In the genomic region with DNA sequence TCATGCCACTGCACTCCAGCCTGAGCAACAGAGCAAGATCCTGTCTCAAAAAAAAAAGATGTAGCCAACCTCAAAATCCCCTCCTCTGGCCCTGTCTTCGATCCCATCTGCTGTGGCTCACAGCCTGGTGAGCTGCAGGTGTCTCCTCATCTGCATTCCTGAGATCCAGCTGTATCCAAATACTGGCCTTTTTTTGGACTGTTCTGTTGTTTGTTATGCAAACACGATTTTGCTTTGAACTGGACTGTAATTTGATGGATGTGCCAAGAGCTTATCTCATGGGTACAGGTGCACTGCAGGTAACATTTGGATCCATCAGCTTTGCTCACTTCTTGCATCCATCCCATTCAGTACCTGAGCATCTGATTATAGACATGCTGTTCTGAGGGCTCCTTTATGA, we compare ENCODE assay signal across 24 cellular contexts. TPM values are rescaled to one million over a fixed set of nuclear protein-coding genes. Genes with fewer than 3 reads are reported as not detected.
"Had no signal": no experiment of that assay in that cellular context is flagged by ENCODE, and none has a peak within 500 bp of the region (broad histone marks: within the 10 kb centered on the region; RNA-seq: fewer than 3 reads in every experiment).

No MANE protein-coding gene starts in this region.

- H3K4me3 Mint-ChIP-seq: activated CD4-positive, alpha-beta memory T cell treated with anti-CD3 and anti-CD28 coated beads, Interleukin-2, amount 10 ng/mL, durations not matched to agents 7 days and 5 days; activated naive CD4-positive, alpha-beta T cell treated with anti-CD3 and anti-CD28 coated beads, Interleukin-2, amount 10 ng/mL, durations not matched to agents 7 days and 5 days; activated T-cell treated with anti-CD3 and anti-CD28 coated beads, Interleukin-2, amount 50 U/mL, for 72 hours; naive thymus-derived CD8-positive, alpha-beta T cell; stimulated activated naive B cell treated with anti-CD40 and anti-IgM and Interleukin-4, amounts not matched to agents 10 μg/mL and 1 μg/mL and 100 μg/mL, for 72 hours; type B pancreatic cell had no signal

- H3K27ac ChIP-seq: colonic mucosa, dorsolateral prefrontal cortex, esophagus muscularis mucosa, left ventricle myocardium inferior, vagina had no signal

- H3K27ac Mint-ChIP-seq: activated CD4-positive, alpha-beta memory T cell treated with anti-CD3 and anti-CD28 coated beads, Interleukin-2, amount 10 ng/mL, durations not matched to agents 7 days and 5 days; activated naive CD4-positive, alpha-beta T cell treated with anti-CD3 and anti-CD28 coated beads, Interleukin-2, amount 10 ng/mL, durations not matched to agents 7 days and 5 days; activated T-cell treated with anti-CD3 and anti-CD28 coated beads, Interleukin-2, amount 50 U/mL, for 72 hours; naive thymus-derived CD8-positive, alpha-beta T cell; stimulated activated naive B cell treated with anti-CD40 and anti-IgM and Interleukin-4, amounts not matched to agents 10 μg/mL and 1 μg/mL and 100 μg/mL, for 72 hours; type B pancreatic cell had no signal

- H3K4me1 ChIP-seq: colonic mucosa, esophagus muscularis mucosa, vagina had no signal

- H3K36me3 ChIP-seq: colonic mucosa, esophagus muscularis mucosa, left ventricle myocardium inferior, vagina had no signal

- H3K36me3 Mint-ChIP-seq: activated naive CD4-positive, alpha-beta T cell treated with anti-CD3 and anti-CD28 coated beads, Interleukin-2, amount 10 ng/mL, durations not matched to agents 7 days and 5 days; naive thymus-derived CD8-positive, alpha-beta T cell; stimulated activated naive B cell treated with anti-CD40 and anti-IgM and Interleukin-4, amounts not matched to agents 10 μg/mL and 1 μg/mL and 100 μg/mL, for 72 hours; type B pancreatic cell had no signal

- H3K9me3 Mint-ChIP-seq: activated CD4-positive, alpha-beta memory T cell treated with anti-CD3 and anti-CD28 coated beads, Interleukin-2, amount 10 ng/mL, durations not matched to agents 7 days and 5 days; activated naive CD4-positive, alpha-beta T cell treated with anti-CD3 and anti-CD28 coated beads, Interleukin-2, amount 10 ng/mL, durations not matched to agents 7 days and 5 days; activated T-cell treated with anti-CD3 and anti-CD28 coated beads, Interleukin-2, amount 50 U/mL, for 72 hours; naive thymus-derived CD8-positive, alpha-beta T cell; stimulated activated naive B cell treated with anti-CD40 and anti-IgM and Interleukin-4, amounts not matched to agents 10 μg/mL and 1 μg/mL and 100 μg/mL, for 72 hours; type B pancreatic cell had no signal

- H3K9me3 ChIP-seq: colonic mucosa, esophagus muscularis mucosa, left ventricle myocardium inferior, vagina had no signal

- H3K27me3 ChIP-seq: colonic mucosa, vagina had no signal

- DNase-seq: activated CD4-positive, alpha-beta memory T cell treated with anti-CD3 and anti-CD28 coated beads, Interleukin-2, amount 10 ng/mL, durations not matched to agents 7 days and 5 days; activated CD4-positive, alpha-beta T cell treated with anti-CD3 and anti-CD28 coated beads for 48 hours; activated effector memory CD4-positive, alpha-beta T cell treated with anti-CD3 and anti-CD28 coated beads, Interleukin-2, amount 50 U/mL, for 16 hours; activated naive CD4-positive, alpha-beta T cell treated with anti-CD3 and anti-CD28 coated beads, Interleukin-2, amount 10 ng/mL, durations not matched to agents 7 days and 5 days; activated T-cell treated with anti-CD3 and anti-CD28 coated beads, Interleukin-2, amount 50 U/mL, for 72 hours; amygdala; colonic mucosa; dorsolateral prefrontal cortex; glutamatergic neuron; hippocampal formation; kidney glomerular epithelial cell; left ventricle myocardium inferior; naive thymus-derived CD8-positive, alpha-beta T cell; retina; stimulated activated CD4-positive, alpha-beta T cell treated with anti-CD3 and anti-CD28 coated beads, Interleukin-2, amount 100 ng/mL, for 48 hours; stimulated activated CD8-positive, alpha-beta memory T cell treated with anti-CD3 and anti-CD28 coated beads, Interleukin-4, amount 100 ng/mL, for 48 hours; stimulated activated naive B cell treated with anti-CD40 and anti-IgM and Interleukin-4, amounts not matched to agents 10 μg/mL and 1 μg/mL and 100 μg/mL, for 72 hours had no signal

- H3K4me3 ChIP-seq: colonic mucosa, dorsolateral prefrontal cortex, esophagus muscularis mucosa, left ventricle myocardium inferior, vagina had no signal

- H3K4me1 Mint-ChIP-seq: activated CD4-positive, alpha-beta memory T cell treated with anti-CD3 and anti-CD28 coated beads, Interleukin-2, amount 10 ng/mL, durations not matched to agents 7 days and 5 days; activated naive CD4-positive, alpha-beta T cell treated with anti-CD3 and anti-CD28 coated beads, Interleukin-2, amount 10 ng/mL, durations not matched to agents 7 days and 5 days; stimulated activated naive B cell treated with anti-CD40 and anti-IgM and Interleukin-4, amounts not matched to agents 10 μg/mL and 1 μg/mL and 100 μg/mL, for 72 hours had no signal

RNA-seq across cellular contexts. Expression of a gene that starts 14.1 kb away (rescaled TPM):
- total RNA-seq: activated CD4-positive, alpha-beta memory T cell treated with anti-CD3 and anti-CD28 coated beads, Interleukin-2, amount 10 ng/mL, durations not matched to agents 7 days and 5 days; activated T-cell treated with anti-CD3 and anti-CD28 coated beads, Interleukin-2, amount 50 U/mL, for 72 hours; bronchial epithelial cell; lung microvascular endothelial cell; naive thymus-derived CD8-positive, alpha-beta T cell; vagina had no signal

RNA-seq across cellular contexts. Expression of a gene that starts 50.7 kb away (rescaled TPM):
- total RNA-seq: activated CD4-positive, alpha-beta memory T cell treated with anti-CD3 and anti-CD28 coated beads, Interleukin-2, amount 10 ng/mL, durations not matched to agents 7 days and 5 days; activated T-cell treated with anti-CD3 and anti-CD28 coated beads, Interleukin-2, amount 50 U/mL, for 72 hours; frontal cortex; naive thymus-derived CD8-positive, alpha-beta T cell; temporal lobe had no signal
